Comparison of ENCODE assay signal across 18 cellular contexts in the genomic region with DNA sequence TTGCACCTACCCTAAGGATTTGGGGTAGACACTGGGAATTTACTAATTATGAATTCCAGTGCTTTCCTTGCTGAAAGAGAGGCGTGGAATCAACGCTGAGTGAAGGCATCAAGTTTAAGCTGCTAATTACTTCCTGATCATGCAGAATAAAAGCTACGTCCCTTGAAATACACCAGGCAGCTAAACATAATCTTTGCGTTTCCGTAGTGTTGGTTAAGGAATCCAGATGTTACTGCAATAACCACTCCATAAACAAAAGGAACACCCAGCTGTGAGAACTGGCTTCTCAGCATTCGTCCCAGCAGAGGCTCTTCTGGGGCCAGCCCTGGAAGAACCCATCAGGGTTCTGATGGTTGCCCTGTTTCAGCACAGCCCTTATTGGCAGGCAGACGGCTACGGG.
DNase-seq lines count a peak whose midpoint lies in the region; ATAC-seq and TF ChIP-seq lines count a peak whose summit lies in the region.
"Had no signal": no experiment of that assay in that cellular context is flagged by ENCODE, and none has a peak within 500 bp of the region (broad histone marks: within the 10 kb centered on the region; RNA-seq: fewer than 3 reads in every experiment).

No MANE protein-coding gene starts in this region.

- no TSS peak for BruUV-seq in A673 (replicated peaks; lab: Mats Ljungman, UMichigan)

- TF ChIP-seq EP300 in sigmoid colon (IDR thresholded peaks at IDR 0.05): no peak

- intact Hi-C loops in A673 (cut with micrococcal nuclease; ENCODE audit: unreplicated experiment): no loop called here
- intact Hi-C loops in sigmoid colon (cut with DNase I): no loop called here

- H3K27me3 ChIP-seq in A673 (replicated peaks; ENCODE audit: insufficient read depth, low read depth, low read length, poor library complexity) (no peaks in the 10 kb centered on the region), sigmoid colon (no peaks in the 10 kb centered on the region)

- TF ChIP-seq CTCF in A673 (conservative IDR thresholded peaks at IDR 0.05; ENCODE audit: low read depth, low read length) (no peak), fibroblast of villous mesenchyme (IDR thresholded peaks at IDR 0.05; ENCODE audit: insufficient read depth, low read depth, low read length) (no peak), sigmoid colon (IDR thresholded peaks at IDR 0.05) (no peak)

- H3K4me1 ChIP-seq in A673 (ENCODE audit: insufficient read depth, low read length, poor library complexity, severe bottlenecking): peaks cover 34% of the 10 kb centered on the region
- H3K4me1 ChIP-seq in sigmoid colon: no peaks in the 10 kb centered on the region
- H3K4me1 ChIP-seq: A549 had no signal

- H3K9ac ChIP-seq in SK-N-MC (ENCODE audit: insufficient read length): no peak overlapping the region
- H3K9ac ChIP-seq: GM23248 had no signal

- H3K9me3 ChIP-seq in A673 (ENCODE audit: low read depth, low read length, poor library complexity, severe bottlenecking) (peaks cover 9% of the 10 kb centered on the region), SK-N-MC (ENCODE audit: low read depth, low read length) (peaks cover 5% of the 10 kb centered on the region; the same call in 1 of the 2 replicates), sigmoid colon (peaks cover 0 to 4% (median 0%) of the 10 kb centered on the region in 4 donors)

- H3K27ac ChIP-seq in A673 (ENCODE audit: low read depth, low read length, poor library complexity, severe bottlenecking) (peak overlapping the region; percentile 90), SK-N-MC (peak overlapping the region; percentile 68; the same call in 1 of the 2 replicates), sigmoid colon (no peak overlapping the region)
- H3K27ac ChIP-seq: A549, GM23248 had no signal

- WGBS in sigmoid colon, 2 donors: 57 to 69% methylated on average over 8 of the region's 8 CpGs

- ATAC-seq in GM21528 (IDR thresholded peaks at IDR 0.05; ENCODE audit: low FRiP score, unreplicated experiment): no peak
- ATAC-seq: A549 had no signal

- no peak for TF ChIP-seq POLR2A in sigmoid colon (IDR thresholded peaks at IDR 0.05)

- CTCF ChIA-PET in A673 (lab: Charles Lee): interaction anchor here (0.8 to 1.8 kb wide), 2 partner anchors 11 to 68 kb away, joined by 3 to 10 read pairs; no protein-coding TSS in a partner anchor

- POLR2A ChIA-PET in A673 (lab: Charles Lee; ENCODE audit: low non-redundant PET): interaction anchor here (0.9 to 1.0 kb wide), 2 partner anchors 11 to 130 kb away, joined by 3 to 4 read pairs; no protein-coding TSS in a partner anchor

- DNase-seq in A673 (ENCODE audit: low spot score) (peak; percentile 93), SK-N-MC (ENCODE audit: low read depth, low spot score) (peak; percentile 72), fibroblast of villous mesenchyme (ENCODE audit: low read depth) (peak; percentile 30), sigmoid colon (peak; percentile 36), anterior cingulate cortex (lab: John Stamatoyannopoulos, UW) (no peak), NCI-H524 treated with DMSO at 0.1 percent for 48 hours (lab: John Stamatoyannopoulos, UW) (no peak)
- DNase-seq: 8988T; C1 segment of cervical spinal cord; Calu3; CD4-positive, alpha-beta memory T cell; COR-L47; DMS79 treated with DMSO at 0.1 percent for 48 hours; GF-D8; GM23248; H7; HCEC 1CT had no signal

- H3K36me3 ChIP-seq in A673 (ENCODE audit: insufficient read depth, low read length, poor library complexity, severe bottlenecking): no peaks in the 10 kb centered on the region
- H3K36me3 ChIP-seq in SK-N-MC (ENCODE audit: insufficient read depth, low read length): no peaks in the 10 kb centered on the region
- H3K36me3 ChIP-seq in sigmoid colon: no peaks in the 10 kb centered on the region

- H3K4me3 ChIP-seq in A673 (ENCODE audit: low read depth, low read length, poor library complexity, severe bottlenecking): peak overlapping the region; percentile 22
- peak overlapping the region; percentile 68 for H3K4me3 ChIP-seq in SK-N-MC
- H3K4me3 ChIP-seq in fibroblast of villous mesenchyme (ENCODE audit: low read depth, low read length): no peak overlapping the region
- no peak overlapping the region for H3K4me3 ChIP-seq in sigmoid colon
- H3K4me3 ChIP-seq: A549, GM23248 had no signal

Comparison
In these comparisons a context has a peak if more than half of its experiments do, and no peak if none do; other contexts are left out.
1. DNase-seq: peak in A673 (single experiment), SK-N-MC (single experiment), fibroblast of villous mesenchyme (single experiment) and sigmoid colon (single experiment); none in anterior cingulate cortex (0 of 58) and NCI-H524 treated with DMSO at 0.1 percent for 48 hours (single experiment).
2. H3K27ac ChIP-seq: peak in A673 (single experiment) and SK-N-MC (single experiment); none in sigmoid colon (0 of 4).
3. H3K4me3 ChIP-seq: peak in A673 (single experiment) and SK-N-MC (single experiment); none in fibroblast of villous mesenchyme (single experiment) and sigmoid colon (0 of 4).